In genomic region chr7:5396999-5397656, GRCh38 we compare ENCODE assay signal across 8 cellular contexts. TPM values are rescaled to one million over a fixed set of nuclear protein-coding genes. Genes with fewer than 3 reads are reported as not detected.
A peak's percentile ranks its signal among the peaks of the same experiment; 100 is the strongest.
DNase-seq lines count a peak whose midpoint lies in the region; ATAC-seq, FAIRE-seq and TF ChIP-seq lines count a peak whose summit lies in the region.

No MANE protein-coding gene starts in this region.

- peaks cover 99% of the 10 kb centered on the region for H3K79me2 ChIP-seq in GM23248 (ENCODE audit: insufficient read depth)

- H3F3A ChIP-seq in GM23248 (ENCODE audit: insufficient read depth), result peaks cover 12% of the 10 kb centered on the region

- no peak for FAIRE-seq in bronchial epithelial cell (lab: Jason Lieb, UNC)

- ATAC-seq in lung (ENCODE audit: insufficient read depth, low FRiP score), result peak; percentile 92

- H3K9me3 ChIP-seq in GM23248 (ENCODE audit: low read depth) (no peaks in the 10 kb centered on the region), MG63 (no peaks in the 10 kb centered on the region), lung (ENCODE audit: control insufficient read depth in 2 of 2, insufficient read depth in 1 of 2, low read length in 1 of 2) (no peaks in the 10 kb centered on the region)

- H3K4me1 ChIP-seq in GM23248 (ENCODE audit: insufficient read depth), result no peaks in the 10 kb centered on the region
- peaks cover 0 to 11% of the 10 kb centered on the region in 2 donors for H3K4me1 ChIP-seq in lung (ENCODE audit: control insufficient read depth in 2 of 2, insufficient read depth in 2 of 2, low read length in 2 of 2)

- DNase-seq in ELR (ENCODE audit: low read depth) (peak; percentile 98), GM23248 (peak; percentile 99), MG63 (peak; percentile 97), bronchial epithelial cell (ENCODE audit: low read depth) (peak; percentile 95), lung (ENCODE audit: low spot score) (peak; percentile 93), HCEC 1CT (no peak)
- peak; percentile 88 to 91 for DNase-seq in stimulated activated CD8-positive, alpha-beta memory T cell treated with anti-CD3 and anti-CD28 coated beads, Interleukin-15, amount 100 ng/mL, for 48 hours (ENCODE audit: low read depth in 2 of 2)

- WGBS in GM23248 (ENCODE audit: low coverage in 1 of 2, low lambda C conversion rate in 2 of 2, missing lambda C conversion rate in 2 of 2), 2 experiments, result 9 to 15% methylated on average over 18 to 29 of the region's 30 CpGs
- 11 to 15% methylated on average over 27 to 30 of the region's 30 CpGs for WGBS in lung, 2 donors

- H3K27ac ChIP-seq in GM23248, result peak overlapping the region; percentile 85
- H3K27ac ChIP-seq in lung (ENCODE audit: low read depth in 1 of 2, low read length in 1 of 2), result peak overlapping the region; percentile 0 to 81

- H2AFZ ChIP-seq in GM23248, result no peak overlapping the region

- H3K27me3 ChIP-seq in GM23248 (replicated peaks; ENCODE audit: insufficient read depth) (no peaks in the 10 kb centered on the region), MG63 (no peaks in the 10 kb centered on the region), bronchial epithelial cell (ENCODE audit: control insufficient read depth, insufficient read depth, low read length) (no peaks in the 10 kb centered on the region), lung (ENCODE audit: control insufficient read depth, insufficient read depth) (no peaks in the 10 kb centered on the region)

- H3K9ac ChIP-seq in GM23248, result peak overlapping the region; percentile 91

- TF ChIP-seq CTCF in WI38 (IDR thresholded peaks at IDR 0.05; ENCODE audit: low read depth, low read length) (no peak), bronchial epithelial cell (IDR thresholded peaks at IDR 0.05; ENCODE audit: insufficient read depth, low read length, severe bottlenecking) (no peak), lung (IDR thresholded peaks at IDR 0.05; ENCODE audit: control extremely low read depth, extremely low read depth) (no peak)

- H3K4me2 ChIP-seq in GM23248 (ENCODE audit: unreplicated experiment), result peak overlapping the region; percentile 92

- H4K20me1 ChIP-seq in GM23248 (ENCODE audit: insufficient read depth), result no peaks in the 10 kb centered on the region

- peaks cover 4% of the 10 kb centered on the region; the same call in 1 of the 2 replicates for H3K36me3 ChIP-seq in GM23248 (ENCODE audit: low read depth)
- peaks cover 33% of the 10 kb centered on the region for H3K36me3 ChIP-seq in MG63
- H3K36me3 ChIP-seq in bronchial epithelial cell (ENCODE audit: control insufficient read depth, insufficient read depth, low read length), result peaks cover 25% of the 10 kb centered on the region
- peaks cover 0 to 17% of the 10 kb centered on the region in 2 donors for H3K36me3 ChIP-seq in lung (ENCODE audit: control insufficient read depth in 2 of 2, insufficient read depth in 2 of 2, low read length in 2 of 2)

- in situ Hi-C loops in GM23248 (cut with MboI), result no loop called here

- peak overlapping the region; percentile 78 for H3K4me3 ChIP-seq in GM23248
- H3K4me3 ChIP-seq in MG63, result peak overlapping the region; percentile 77
- H3K4me3 ChIP-seq in WI38 (ENCODE audit: low read depth, low read length), result peak overlapping the region; percentile 59
- H3K4me3 ChIP-seq in bronchial epithelial cell (ENCODE audit: low read depth, low read length), result peak overlapping the region; percentile 81
- H3K4me3 ChIP-seq in lung, result peak overlapping the region; percentile 28

- H3K9me2 ChIP-seq in GM23248 (ENCODE audit: insufficient read depth), result no peaks in the 10 kb centered on the region

RNA-seq across cellular contexts. Expression of gene TNRC18, which starts 26.5 kb away (rescaled TPM):
- 47.4 and 51.8 TPM in 2 replicates for total RNA-seq in GM23248 (2014; rRNA removed; shearing (Covaris generic))
- polyA plus RNA-seq in GM23248 (2016; fragmentation: Nextera tagmentation; extraction: Ambion mirVana) (3.7 and 4.8 TPM in 2 replicates), lung (10 to 100 TPM; 33.4 to 53.4 TPM)
- total RNA-seq in MG63 (2014; rRNA removed; shearing (Covaris generic); ENCODE audit: low replicate concordance), result 17.3 and 25.0 TPM in 2 replicates
- total RNA-seq in bronchial epithelial cell (29.0 and 53.0 TPM in 2 replicates), lung (100 to 1,000 TPM; 115 to 117 TPM)

Comparison
In these comparisons a context has a peak if more than half of its experiments do, and no peak if none do; other contexts are left out.
1. H3K4me3 ChIP-seq: peak in every context shown above with its lines; median percentile 81 in bronchial epithelial cell; 78 in GM23248; 77 in MG63; 59 in WI38; 28 in lung.